ENCODE assay signal across 8 cellular contexts in genomic region chr4:6221851-6222760, GRCh38. TPM values are rescaled to one million over a fixed set of nuclear protein-coding genes. Genes with fewer than 3 reads are reported as not detected.
DNase-seq lines count a peak whose midpoint lies in the region; ATAC-seq, FAIRE-seq and TF ChIP-seq lines count a peak whose summit lies in the region.

No MANE protein-coding gene starts in this region.

- TF ChIP-seq POLR2A in endothelial cell of umbilical vein (IDR thresholded peaks at IDR 0.05; ENCODE audit: low read depth, low read length) (no peak), GM12892 (IDR thresholded peaks at IDR 0.05; ENCODE audit: low read depth, low read length) (no peak)

- H3K27ac ChIP-seq in endothelial cell of umbilical vein (ENCODE audit: insufficient read depth, low read depth, low read length): no peak overlapping the region

- no peaks in the 10 kb centered on the region for H3K4me1 ChIP-seq in endothelial cell of umbilical vein (ENCODE audit: control insufficient read depth, extremely low read depth, insufficient read depth, low read length)

- in situ Hi-C loops in KBM-7 (cut with MboI; ENCODE audit: low pct_unique_long_range_greater_than_20kb, low sequenced_read_pairs): no loop called here

- BruUV-seq in endothelial cell of umbilical vein (replicated peaks; lab: Mats Ljungman, UMichigan): no TSS peak

- H3K27ac Mint-ChIP-seq in natural killer cell: no peak overlapping the region

- FAIRE-seq in endothelial cell of umbilical vein (lab: Jason Lieb, UNC): no peak
- no peak for FAIRE-seq in GM12892 (lab: Jason Lieb, UNC)

- H3K36me3 Mint-ChIP-seq in natural killer cell: no peaks in the 10 kb centered on the region

- H3K9ac ChIP-seq in endothelial cell of umbilical vein (replicated peaks; ENCODE audit: extremely low read depth, insufficient read depth, low read length): no peak overlapping the region

- H3K79me2 ChIP-seq in endothelial cell of umbilical vein (ENCODE audit: control insufficient read depth, insufficient read depth, low read length): no peaks in the 10 kb centered on the region

- dilution Hi-C loops in endothelial cell of umbilical vein (cut with MboI; ENCODE audit: extremely low pct_ligation_motif_present, low sequenced_read_pairs): no loop called here

- peaks cover 30 to 85% of the 10 kb centered on the region in 2 donors for H3K27me3 Mint-ChIP-seq in natural killer cell (ENCODE audit: low read depth in 2 of 2)

- POLR2A ChIA-PET in endothelial cell of umbilical vein (lab: Charles Lee): no interaction called here

- peaks cover 4 to 5% of the 10 kb centered on the region in 2 experiments for H3K27me3 ChIP-seq in endothelial cell of umbilical vein (ENCODE audit: control insufficient read depth in 2 of 2, insufficient read depth in 2 of 2, low read length in 2 of 2)

- no peaks in the 10 kb centered on the region for H3K9me3 Mint-ChIP-seq in natural killer cell

- H3K4me3 Mint-ChIP-seq in natural killer cell: peak overlapping the region; percentile 47

- no peaks in the 10 kb centered on the region for H3K9me3 ChIP-seq in endothelial cell of umbilical vein (replicated peaks; ENCODE audit: control insufficient read depth, insufficient read depth, low read length)

- peak overlapping the region; percentile 39 for H2AFZ ChIP-seq in endothelial cell of umbilical vein (ENCODE audit: low read depth, low read length)

- H3K9me1 ChIP-seq in endothelial cell of umbilical vein (replicated peaks; ENCODE audit: control insufficient read depth, extremely low read depth, insufficient read depth, low read length): no peaks in the 10 kb centered on the region

- DNase-seq in DMS53 treated with DMSO at 0.1 percent for 48 hours (lab: John Stamatoyannopoulos, UW; ENCODE audit: unreplicated experiment): peak; percentile 38
- peak; percentile 16 to 86 for DNase-seq in NCI-H526 (lab: John Stamatoyannopoulos, UW)
- no peak for DNase-seq in endothelial cell of umbilical vein (ENCODE audit: low read depth, low spot score)
- peak; percentile 35 for DNase-seq in natural killer cell
- DNase-seq in A172 (ENCODE audit: low spot score): no peak
- no peak for DNase-seq in GM12892 (ENCODE audit: insufficient read length)
- DNase-seq in HuH-7.5 (ENCODE audit: low spot score): no peak
- no peak for DNase-seq in KBM-7

- intact Hi-C loops in endothelial cell of umbilical vein (cut with micrococcal nuclease) (no loop called here), natural killer cell (cut with micrococcal nuclease) (no loop called here)

- no peaks in the 10 kb centered on the region for H3K36me3 ChIP-seq in endothelial cell of umbilical vein (ENCODE audit: control insufficient read depth in 2 of 2, extremely low read depth in 1 of 2, insufficient read depth in 2 of 2, low read length in 2 of 2)

- ATAC-seq in natural killer cell: peak; percentile 77 to 94 (median 89)

- H3K4me3 ChIP-seq in endothelial cell of umbilical vein (replicated peaks in 1 of 3; ENCODE audit: insufficient read depth in 1 of 3, low read depth in 1 of 3, low read length in 3 of 3): no peak overlapping the region

- no peak overlapping the region for H3K4me2 ChIP-seq in endothelial cell of umbilical vein (ENCODE audit: insufficient read depth, low read length)

- TF ChIP-seq CTCF in endothelial cell of umbilical vein (IDR thresholded peaks at IDR 0.05; ENCODE audit: extremely low read depth in 1 of 2, insufficient read depth in 1 of 2, low read depth in 1 of 2, low read length in 2 of 2) (no peak), natural killer cell (IDR thresholded peaks at IDR 0.05) (no peak)

- H4K20me1 ChIP-seq in endothelial cell of umbilical vein (replicated peaks; ENCODE audit: control insufficient read depth, extremely low read depth, insufficient read depth, low read length): no peaks in the 10 kb centered on the region

- CTCF ChIA-PET in endothelial cell of umbilical vein (lab: Charles Lee): no interaction called here

- H3K4me1 Mint-ChIP-seq in natural killer cell: no peaks in the 10 kb centered on the region

TF ChIP-seq in endothelial cell of umbilical vein, 7 proteins besides CTCF, POLR2A, EP300 and RAD21:
- no peak for TF ChIP-seq MAX (IDR thresholded peaks at IDR 0.05; ENCODE audit: insufficient read depth, insufficient read length)
- no peak for TF ChIP-seq MYC (IDR thresholded peaks at IDR 0.05; ENCODE audit: low read depth, low read length)
- TF ChIP-seq FOS (IDR thresholded peaks at IDR 0.05; ENCODE audit: borderline replicate concordance, insufficient read depth, low read length): no peak
- no peak for TF ChIP-seq POLR2AphosphoS5 (IDR thresholded peaks at IDR 0.05; ENCODE audit: insufficient read depth, low read depth, low read length)
- TF ChIP-seq EZH2 (IDR thresholded peaks at IDR 0.05; ENCODE audit: borderline replicate concordance, low read depth, low read length, severe bottlenecking): no peak
- no peak for TF ChIP-seq JUN (IDR thresholded peaks at IDR 0.05; ENCODE audit: borderline replicate concordance, insufficient read depth, insufficient read length, low read depth)
- TF ChIP-seq GATA2 (IDR thresholded peaks at IDR 0.05; ENCODE audit: insufficient read depth, insufficient read length, low read depth, low read length): no peak

RNA-seq across cellular contexts. Expression of gene JAKMIP1, which starts 21.8 kb away (rescaled TPM):
- not detected in 2 replicates for total RNA-seq in endothelial cell of umbilical vein
- polyA plus RNA-seq in endothelial cell of umbilical vein: not detected in 2 replicates
- polyA plus RNA-seq in endothelial cell of umbilical vein (2011; cell fraction: cytosol; rRNA removed): not detected in 2 replicates
- not detected in 2 replicates for polyA plus RNA-seq in endothelial cell of umbilical vein (2011; cell fraction: nucleus; rRNA removed)
- polyA plus RNA-seq in endothelial cell of umbilical vein (2012): not detected in 2 replicates
- not detected in 2 replicates for polyA minus RNA-seq in endothelial cell of umbilical vein
- not detected for polyA minus RNA-seq in endothelial cell of umbilical vein (2011; cell fraction: cytosol; rRNA and poly(A)+ RNA removed)
- not detected in 2 replicates for polyA minus RNA-seq in endothelial cell of umbilical vein (2011; cell fraction: nucleus; rRNA and poly(A)+ RNA removed)
- 10 to 100 TPM in 2 of 3 donors, 1 to 10 TPM in 1; 8.8 to 21.8 (median 16.4) TPM for total RNA-seq in natural killer cell
- total RNA-seq in A172 (2014; rRNA removed; shearing (Covaris generic)): 0.22 and 0.28 TPM in 2 replicates
- polyA plus RNA-seq in GM12892 (2012; ENCODE audit: missing spikeins): 16.0 TPM

RNA-seq across cellular contexts. Expression of gene WFS1, which starts 47.5 kb away (rescaled TPM):
- total RNA-seq in endothelial cell of umbilical vein (42.7 and 48.2 TPM in 2 replicates), natural killer cell (1 to 10 TPM; 3.0 to 5.6 (median 3.5) TPM)
- polyA plus RNA-seq in endothelial cell of umbilical vein: 70.0 and 82.0 TPM in 2 replicates
- 35.9 and 40.9 TPM in 2 replicates for polyA plus RNA-seq in endothelial cell of umbilical vein (2011; cell fraction: cytosol; rRNA removed)
- polyA plus RNA-seq in endothelial cell of umbilical vein (2011; cell fraction: nucleus; rRNA removed): 57.4 and 60.7 TPM in 2 replicates
- 32.3 and 38.5 TPM in 2 replicates for polyA plus RNA-seq in endothelial cell of umbilical vein (2012)
- 63.2 and 67.8 TPM in 2 replicates for polyA minus RNA-seq in endothelial cell of umbilical vein
- polyA minus RNA-seq in endothelial cell of umbilical vein (2011; cell fraction: cytosol; rRNA and poly(A)+ RNA removed): 1.8 TPM
- 21.3 and 30.8 TPM in 2 replicates for polyA minus RNA-seq in endothelial cell of umbilical vein (2011; cell fraction: nucleus; rRNA and poly(A)+ RNA removed)
- 52.8 and 54.2 TPM in 2 replicates for total RNA-seq in A172 (2014; rRNA removed; shearing (Covaris generic))
- polyA plus RNA-seq in GM12892 (2012; ENCODE audit: missing spikeins): 0.70 TPM

Comparison
In these comparisons a context has a peak if more than half of its experiments do, and no peak if none do; other contexts are left out.
1. DNase-seq: peak in DMS53 treated with DMSO at 0.1 percent for 48 hours (single experiment), NCI-H526 (2 of 2) and natural killer cell (single experiment); none in endothelial cell of umbilical vein (single experiment), A172 (single experiment), GM12892 (single experiment), HuH-7.5 (single experiment) and KBM-7 (single experiment).